ENCODE assay signal across 8 cellular contexts in the genomic region with DNA sequence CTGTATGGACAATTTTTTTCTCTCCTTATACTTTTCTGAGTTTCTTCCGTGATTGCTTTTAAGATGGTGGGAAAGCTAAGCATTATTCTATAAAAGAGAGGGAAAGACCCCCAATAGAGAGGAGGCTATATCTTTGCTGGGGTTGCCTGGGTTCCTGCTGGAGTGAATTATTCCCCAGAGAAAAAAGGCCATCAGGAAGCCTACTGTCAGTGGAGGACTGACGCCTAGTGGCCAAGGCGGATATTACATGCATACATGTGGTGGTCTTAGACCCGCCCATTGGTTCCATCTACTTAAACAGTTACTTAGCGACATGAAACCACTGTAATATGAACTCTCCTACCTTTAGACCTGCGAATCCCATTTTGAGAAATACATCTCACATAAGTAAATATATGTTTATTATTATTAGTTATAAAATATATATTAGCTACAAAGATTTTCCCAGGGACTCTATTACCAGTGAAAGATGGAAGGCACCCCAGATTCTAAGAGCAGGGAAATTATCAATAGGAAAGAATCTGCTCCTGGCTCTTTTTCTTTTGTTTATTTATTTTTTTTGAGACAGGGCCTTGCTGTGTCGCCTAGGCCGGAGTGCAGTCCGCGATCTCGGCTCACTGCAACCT. TPM values are rescaled to one million over a fixed set of nuclear protein-coding genes. Genes with fewer than 3 reads are reported as not detected.
DNase-seq lines count a peak whose midpoint lies in the region; ATAC-seq and TF ChIP-seq lines count a peak whose summit lies in the region.

No MANE protein-coding gene starts in this region.

- H3K27me3 Mint-ChIP-seq in CD4-positive, alpha-beta memory T cell, result peaks cover 3 to 9% of the 10 kb centered on the region in 2 donors

- H3K9ac ChIP-seq in liver (ENCODE audit: low read depth in 1 of 2, low read length in 2 of 2), result no peak overlapping the region

- H3K4me1 Mint-ChIP-seq in CD4-positive, alpha-beta memory T cell, result peaks cover 0 to 3% (median 0%) of the 10 kb centered on the region in 4 donors

- no peaks in the 10 kb centered on the region for H3K4me1 ChIP-seq in CD4-positive, alpha-beta memory T cell (ENCODE audit: insufficient read depth, low read length)
- no peaks in the 10 kb centered on the region for H3K4me1 ChIP-seq in liver (ENCODE audit: control insufficient read depth in 4 of 4, insufficient read depth in 4 of 4, low read length in 3 of 4)

- peak; percentile 92 to 93 for TF ChIP-seq RAD21 in liver (IDR thresholded peaks at IDR 0.05)

- H3K27ac ChIP-seq in CD4-positive, alpha-beta memory T cell (ENCODE audit: low read depth, low read length), result no peak overlapping the region
- no peak overlapping the region for H3K27ac ChIP-seq in liver (ENCODE audit: low read depth in 1 of 2, low read length in 2 of 2)

- H3K9me3 Mint-ChIP-seq in CD4-positive, alpha-beta memory T cell, result no peaks in the 10 kb centered on the region

- peak; percentile 66 to 73 (median 71) for DNase-seq in CD4-positive, alpha-beta memory T cell
- DNase-seq in NCI-H524 (lab: John Stamatoyannopoulos, UW) (peak; percentile 42 to 86), choroid plexus epithelial cell (ENCODE audit: low read depth) (peak; percentile 88)
- DNase-seq in activated CD4-positive, alpha-beta T cell treated with anti-CD3 and anti-CD28 coated beads for 48 hours, result peak; percentile 89
- peak; percentile 75 to 81 for DNase-seq in stimulated activated CD4-positive, alpha-beta T cell treated with anti-CD3 and anti-CD28 coated beads, Interleukin-4, amount 100 ng/mL, for 48 hours (ENCODE audit: low read depth in 2 of 2)

- H3K27me3 ChIP-seq in CD4-positive, alpha-beta memory T cell (ENCODE audit: insufficient read depth, low read length), result no peaks in the 10 kb centered on the region
- no peaks in the 10 kb centered on the region for H3K27me3 ChIP-seq in liver (ENCODE audit: control insufficient read depth in 4 of 4, insufficient read depth in 4 of 4, low read length in 3 of 4)

- peak; percentile 96 for TF ChIP-seq CTCF in choroid plexus epithelial cell (conservative IDR thresholded peaks at IDR 0.05; ENCODE audit: low read depth, low read length)
- peak; percentile 87 for TF ChIP-seq CTCF in liver (IDR thresholded peaks at IDR 0.05; ENCODE audit: low read depth, low read length, missing input control)

- POLR2A ChIA-PET in CD4-positive, alpha-beta memory T cell (lab: Charles Lee; ENCODE audit: partially characterized antibody), result interaction anchor here (0.8 kb wide), 2 partner anchors 58 to 216 kb away, joined by 3 read pairs; a partner anchor contains a TSS

- intact Hi-C loops in CD4-positive, alpha-beta memory T cell (cut with micrococcal nuclease), result loop anchor here (1.0 to 2.0 kb wide), 5 partner anchors 58 to 356 kb away; no protein-coding TSS in a partner anchor

- H3K4me3 Mint-ChIP-seq in CD4-positive, alpha-beta memory T cell, result no peak overlapping the region

- H3K36me3 Mint-ChIP-seq in CD4-positive, alpha-beta memory T cell, result no peaks in the 10 kb centered on the region

- no peak overlapping the region for H3K27ac Mint-ChIP-seq in CD4-positive, alpha-beta memory T cell

- no peaks in the 10 kb centered on the region for H3K36me3 ChIP-seq in CD4-positive, alpha-beta memory T cell (ENCODE audit: insufficient read depth, low read length)
- no peaks in the 10 kb centered on the region for H3K36me3 ChIP-seq in liver (ENCODE audit: control insufficient read depth in 4 of 4, insufficient read depth in 3 of 4, low read depth in 1 of 4, low read length in 3 of 4)

- CTCF ChIA-PET in CD4-positive, alpha-beta memory T cell (lab: Charles Lee; ENCODE audit: partially characterized antibody), result interaction anchor here (0.7 to 11.3 kb wide), 38 partner anchors 8 to 412 kb away, joined by 3 to 173 read pairs (median 4); no protein-coding TSS in a partner anchor

- no peaks in the 10 kb centered on the region for H3K9me3 ChIP-seq in CD4-positive, alpha-beta memory T cell (ENCODE audit: control insufficient read depth in 1 of 2, low read length in 2 of 2)
- no peaks in the 10 kb centered on the region for H3K9me3 ChIP-seq in liver (ENCODE audit: control insufficient read depth in 4 of 4, low read length in 3 of 4)

- ATAC-seq in HG03159 (IDR thresholded peaks at IDR 0.05; ENCODE audit: unreplicated experiment) (peak; percentile 63), GM21723 (IDR thresholded peaks at IDR 0.05; ENCODE audit: unreplicated experiment) (no peak)

- H3K4me3 ChIP-seq in CD4-positive, alpha-beta memory T cell (ENCODE audit: low read length in 2 of 2), result no peak overlapping the region
- no peak overlapping the region for H3K4me3 ChIP-seq in choroid plexus epithelial cell (ENCODE audit: low read depth, low read length)
- no peak overlapping the region for H3K4me3 ChIP-seq in liver (ENCODE audit: low read depth in 1 of 3, low read length in 3 of 3)

- whole genome bisulfite sequencing in liver, result 41% methylated on average over 11 of the region's 11 CpGs

TF ChIP-seq in liver, 16 proteins besides CTCF, POLR2A, EP300 and RAD21:
- TF ChIP-seq GABPA (IDR thresholded peaks at IDR 0.05 in 1 of 2, conservative IDR thresholded peaks at IDR 0.05 in 1 of 2) (no peak), HNF4A (conservative IDR thresholded peaks at IDR 0.05) (no peak), JUND (IDR thresholded peaks at IDR 0.05) (no peak)
- TF ChIP-seq, protein P1, sequence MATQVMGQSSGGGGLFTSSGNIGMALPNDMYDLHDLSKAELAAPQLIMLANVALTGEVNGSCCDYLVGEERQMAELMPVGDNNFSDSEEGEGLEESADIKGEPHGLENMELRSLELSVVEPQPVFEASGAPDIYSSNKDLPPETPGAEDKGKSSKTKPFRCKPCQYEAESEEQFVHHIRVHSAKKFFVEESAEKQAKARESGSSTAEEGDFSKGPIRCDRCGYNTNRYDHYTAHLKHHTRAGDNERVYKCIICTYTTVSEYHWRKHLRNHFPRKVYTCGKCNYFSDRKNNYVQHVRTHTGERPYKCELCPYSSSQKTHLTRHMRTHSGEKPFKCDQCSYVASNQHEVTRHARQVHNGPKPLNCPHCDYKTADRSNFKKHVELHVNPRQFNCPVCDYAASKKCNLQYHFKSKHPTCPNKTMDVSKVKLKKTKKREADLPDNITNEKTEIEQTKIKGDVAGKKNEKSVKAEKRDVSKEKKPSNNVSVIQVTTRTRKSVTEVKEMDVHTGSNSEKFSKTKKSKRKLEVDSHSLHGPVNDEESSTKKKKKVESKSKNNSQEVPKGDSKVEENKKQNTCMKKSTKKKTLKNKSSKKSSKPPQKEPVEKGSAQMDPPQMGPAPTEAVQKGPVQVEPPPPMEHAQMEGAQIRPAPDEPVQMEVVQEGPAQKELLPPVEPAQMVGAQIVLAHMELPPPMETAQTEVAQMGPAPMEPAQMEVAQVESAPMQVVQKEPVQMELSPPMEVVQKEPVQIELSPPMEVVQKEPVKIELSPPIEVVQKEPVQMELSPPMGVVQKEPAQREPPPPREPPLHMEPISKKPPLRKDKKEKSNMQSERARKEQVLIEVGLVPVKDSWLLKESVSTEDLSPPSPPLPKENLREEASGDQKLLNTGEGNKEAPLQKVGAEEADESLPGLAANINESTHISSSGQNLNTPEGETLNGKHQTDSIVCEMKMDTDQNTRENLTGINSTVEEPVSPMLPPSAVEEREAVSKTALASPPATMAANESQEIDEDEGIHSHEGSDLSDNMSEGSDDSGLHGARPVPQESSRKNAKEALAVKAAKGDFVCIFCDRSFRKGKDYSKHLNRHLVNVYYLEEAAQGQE (IDR thresholded peaks at IDR 0.05), result no peak
- TF ChIP-seq, protein P2, sequence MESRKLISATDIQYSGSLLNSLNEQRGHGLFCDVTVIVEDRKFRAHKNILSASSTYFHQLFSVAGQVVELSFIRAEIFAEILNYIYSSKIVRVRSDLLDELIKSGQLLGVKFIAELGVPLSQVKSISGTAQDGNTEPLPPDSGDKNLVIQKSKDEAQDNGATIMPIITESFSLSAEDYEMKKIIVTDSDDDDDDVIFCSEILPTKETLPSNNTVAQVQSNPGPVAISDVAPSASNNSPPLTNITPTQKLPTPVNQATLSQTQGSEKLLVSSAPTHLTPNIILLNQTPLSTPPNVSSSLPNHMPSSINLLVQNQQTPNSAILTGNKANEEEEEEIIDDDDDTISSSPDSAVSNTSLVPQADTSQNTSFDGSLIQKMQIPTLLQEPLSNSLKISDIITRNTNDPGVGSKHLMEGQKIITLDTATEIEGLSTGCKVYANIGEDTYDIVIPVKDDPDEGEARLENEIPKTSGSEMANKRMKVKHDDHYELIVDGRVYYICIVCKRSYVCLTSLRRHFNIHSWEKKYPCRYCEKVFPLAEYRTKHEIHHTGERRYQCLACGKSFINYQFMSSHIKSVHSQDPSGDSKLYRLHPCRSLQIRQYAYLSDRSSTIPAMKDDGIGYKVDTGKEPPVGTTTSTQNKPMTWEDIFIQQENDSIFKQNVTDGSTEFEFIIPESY (IDR thresholded peaks at IDR 0.05), result no peak

RNA-seq across cellular contexts. Expression of a gene that starts 15.7 kb away (rescaled TPM):
- total RNA-seq in CD4-positive, alpha-beta memory T cell, result not detected
- not detected for polyA plus RNA-seq in CD4-positive, alpha-beta memory T cell
- under 1 TPM; 0.25 to 0.56 TPM for total RNA-seq in liver
- under 1 TPM in 1 of 2 donors, not detected in 1; 0.54 TPM for polyA plus RNA-seq in liver

RNA-seq across cellular contexts. Expression of a gene that starts 26.4 kb away (rescaled TPM):
- 1 to 10 TPM; 7.3 to 7.9 TPM for total RNA-seq in CD4-positive, alpha-beta memory T cell
- under 1 TPM; 0.25 to 0.93 TPM for polyA plus RNA-seq in CD4-positive, alpha-beta memory T cell
- 1 to 10 TPM; 5.4 to 6.1 TPM for total RNA-seq in liver
- polyA plus RNA-seq in liver, result 1 to 10 TPM; 2.6 to 4.8 TPM

RNA-seq across cellular contexts. Expression of a gene that starts 34.5 kb away (rescaled TPM):
- total RNA-seq in CD4-positive, alpha-beta memory T cell, result not detected
- not detected for polyA plus RNA-seq in CD4-positive, alpha-beta memory T cell
- 1 to 10 TPM in 1 of 2 donors, under 1 TPM in 1; 0.33 to 4.5 TPM for total RNA-seq in liver
- 1 to 10 TPM in 1 of 2 donors, not detected in 1; 1.8 TPM for polyA plus RNA-seq in liver

RNA-seq across cellular contexts. Expression of a gene that starts 53.4 kb away (rescaled TPM):
- not detected for total RNA-seq in CD4-positive, alpha-beta memory T cell
- not detected for polyA plus RNA-seq in CD4-positive, alpha-beta memory T cell
- 1 to 10 TPM in 1 of 2 donors, not detected in 1; 1.7 TPM for total RNA-seq in liver
- polyA plus RNA-seq in liver, result under 1 TPM; 0.31 to 0.40 TPM
